ENCODE assay signal across 3 cellular contexts in the genomic region with DNA sequence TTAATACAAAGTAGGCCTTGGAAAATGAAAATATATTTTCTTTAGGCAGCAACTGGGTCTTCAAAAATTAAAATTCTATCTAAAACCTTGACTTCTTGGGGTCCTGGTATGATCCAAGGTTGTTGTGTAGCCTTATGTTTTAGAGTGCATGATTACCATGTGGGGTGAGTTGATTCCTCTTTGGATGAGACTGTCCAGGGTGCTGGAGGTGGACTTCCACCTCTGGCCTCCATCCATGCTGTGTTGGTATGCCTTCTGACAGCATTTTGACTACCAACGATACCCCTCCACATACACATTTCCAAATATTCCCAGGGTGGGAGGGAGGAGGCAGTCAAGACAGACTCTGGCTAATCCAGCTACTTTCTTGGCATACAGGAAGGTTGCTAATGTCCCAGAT.
A peak's percentile ranks its signal among the peaks of the same experiment; 100 is the strongest.
TF ChIP-seq lines count a peak whose summit lies in the region.

No MANE protein-coding gene starts in this region.

TF ChIP-seq in liver, 16 proteins besides CTCF, POLR2A, EP300 and RAD21 (continued from another document):
- TF ChIP-seq, protein P1, sequence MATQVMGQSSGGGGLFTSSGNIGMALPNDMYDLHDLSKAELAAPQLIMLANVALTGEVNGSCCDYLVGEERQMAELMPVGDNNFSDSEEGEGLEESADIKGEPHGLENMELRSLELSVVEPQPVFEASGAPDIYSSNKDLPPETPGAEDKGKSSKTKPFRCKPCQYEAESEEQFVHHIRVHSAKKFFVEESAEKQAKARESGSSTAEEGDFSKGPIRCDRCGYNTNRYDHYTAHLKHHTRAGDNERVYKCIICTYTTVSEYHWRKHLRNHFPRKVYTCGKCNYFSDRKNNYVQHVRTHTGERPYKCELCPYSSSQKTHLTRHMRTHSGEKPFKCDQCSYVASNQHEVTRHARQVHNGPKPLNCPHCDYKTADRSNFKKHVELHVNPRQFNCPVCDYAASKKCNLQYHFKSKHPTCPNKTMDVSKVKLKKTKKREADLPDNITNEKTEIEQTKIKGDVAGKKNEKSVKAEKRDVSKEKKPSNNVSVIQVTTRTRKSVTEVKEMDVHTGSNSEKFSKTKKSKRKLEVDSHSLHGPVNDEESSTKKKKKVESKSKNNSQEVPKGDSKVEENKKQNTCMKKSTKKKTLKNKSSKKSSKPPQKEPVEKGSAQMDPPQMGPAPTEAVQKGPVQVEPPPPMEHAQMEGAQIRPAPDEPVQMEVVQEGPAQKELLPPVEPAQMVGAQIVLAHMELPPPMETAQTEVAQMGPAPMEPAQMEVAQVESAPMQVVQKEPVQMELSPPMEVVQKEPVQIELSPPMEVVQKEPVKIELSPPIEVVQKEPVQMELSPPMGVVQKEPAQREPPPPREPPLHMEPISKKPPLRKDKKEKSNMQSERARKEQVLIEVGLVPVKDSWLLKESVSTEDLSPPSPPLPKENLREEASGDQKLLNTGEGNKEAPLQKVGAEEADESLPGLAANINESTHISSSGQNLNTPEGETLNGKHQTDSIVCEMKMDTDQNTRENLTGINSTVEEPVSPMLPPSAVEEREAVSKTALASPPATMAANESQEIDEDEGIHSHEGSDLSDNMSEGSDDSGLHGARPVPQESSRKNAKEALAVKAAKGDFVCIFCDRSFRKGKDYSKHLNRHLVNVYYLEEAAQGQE (IDR thresholded peaks at IDR 0.05), result peak; percentile 97
- TF ChIP-seq, protein P2, sequence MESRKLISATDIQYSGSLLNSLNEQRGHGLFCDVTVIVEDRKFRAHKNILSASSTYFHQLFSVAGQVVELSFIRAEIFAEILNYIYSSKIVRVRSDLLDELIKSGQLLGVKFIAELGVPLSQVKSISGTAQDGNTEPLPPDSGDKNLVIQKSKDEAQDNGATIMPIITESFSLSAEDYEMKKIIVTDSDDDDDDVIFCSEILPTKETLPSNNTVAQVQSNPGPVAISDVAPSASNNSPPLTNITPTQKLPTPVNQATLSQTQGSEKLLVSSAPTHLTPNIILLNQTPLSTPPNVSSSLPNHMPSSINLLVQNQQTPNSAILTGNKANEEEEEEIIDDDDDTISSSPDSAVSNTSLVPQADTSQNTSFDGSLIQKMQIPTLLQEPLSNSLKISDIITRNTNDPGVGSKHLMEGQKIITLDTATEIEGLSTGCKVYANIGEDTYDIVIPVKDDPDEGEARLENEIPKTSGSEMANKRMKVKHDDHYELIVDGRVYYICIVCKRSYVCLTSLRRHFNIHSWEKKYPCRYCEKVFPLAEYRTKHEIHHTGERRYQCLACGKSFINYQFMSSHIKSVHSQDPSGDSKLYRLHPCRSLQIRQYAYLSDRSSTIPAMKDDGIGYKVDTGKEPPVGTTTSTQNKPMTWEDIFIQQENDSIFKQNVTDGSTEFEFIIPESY (IDR thresholded peaks at IDR 0.05), result no peak
- no peak for TF ChIP-seq FOXA2 (IDR thresholded peaks at IDR 0.05)
- no peak for TF ChIP-seq TAF1 (conservative IDR thresholded peaks at IDR 0.05)
- peak in 1 of 2 donors; percentile 13 for TF ChIP-seq RXRA (IDR thresholded peaks at IDR 0.05)

TF ChIP-seq in HepG2, 621 proteins besides CTCF, POLR2A, EP300 and RAD21 (continued from another document):
- TF ChIP-seq, protein P3, sequence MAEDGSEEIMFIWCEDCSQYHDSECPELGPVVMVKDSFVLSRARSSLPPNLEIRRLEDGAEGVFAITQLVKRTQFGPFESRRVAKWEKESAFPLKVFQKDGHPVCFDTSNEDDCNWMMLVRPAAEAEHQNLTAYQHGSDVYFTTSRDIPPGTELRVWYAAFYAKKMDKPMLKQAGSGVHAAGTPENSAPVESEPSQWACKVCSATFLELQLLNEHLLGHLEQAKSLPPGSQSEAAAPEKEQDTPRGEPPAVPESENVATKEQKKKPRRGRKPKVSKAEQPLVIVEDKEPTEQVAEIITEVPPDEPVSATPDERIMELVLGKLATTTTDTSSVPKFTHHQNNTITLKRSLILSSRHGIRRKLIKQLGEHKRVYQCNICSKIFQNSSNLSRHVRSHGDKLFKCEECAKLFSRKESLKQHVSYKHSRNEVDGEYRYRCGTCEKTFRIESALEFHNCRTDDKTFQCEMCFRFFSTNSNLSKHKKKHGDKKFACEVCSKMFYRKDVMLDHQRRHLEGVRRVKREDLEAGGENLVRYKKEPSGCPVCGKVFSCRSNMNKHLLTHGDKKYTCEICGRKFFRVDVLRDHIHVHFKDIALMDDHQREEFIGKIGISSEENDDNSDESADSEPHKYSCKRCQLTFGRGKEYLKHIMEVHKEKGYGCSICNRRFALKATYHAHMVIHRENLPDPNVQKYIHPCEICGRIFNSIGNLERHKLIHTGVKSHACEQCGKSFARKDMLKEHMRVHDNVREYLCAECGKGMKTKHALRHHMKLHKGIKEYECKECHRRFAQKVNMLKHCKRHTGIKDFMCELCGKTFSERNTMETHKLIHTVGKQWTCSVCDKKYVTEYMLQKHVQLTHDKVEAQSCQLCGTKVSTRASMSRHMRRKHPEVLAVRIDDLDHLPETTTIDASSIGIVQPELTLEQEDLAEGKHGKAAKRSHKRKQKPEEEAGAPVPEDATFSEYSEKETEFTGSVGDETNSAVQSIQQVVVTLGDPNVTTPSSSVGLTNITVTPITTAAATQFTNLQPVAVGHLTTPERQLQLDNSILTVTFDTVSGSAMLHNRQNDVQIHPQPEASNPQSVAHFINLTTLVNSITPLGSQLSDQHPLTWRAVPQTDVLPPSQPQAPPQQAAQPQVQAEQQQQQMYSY (CRISPR knock-in tag; IDR thresholded peaks at IDR 0.05), result no peak
- TF ChIP-seq, protein P4, sequence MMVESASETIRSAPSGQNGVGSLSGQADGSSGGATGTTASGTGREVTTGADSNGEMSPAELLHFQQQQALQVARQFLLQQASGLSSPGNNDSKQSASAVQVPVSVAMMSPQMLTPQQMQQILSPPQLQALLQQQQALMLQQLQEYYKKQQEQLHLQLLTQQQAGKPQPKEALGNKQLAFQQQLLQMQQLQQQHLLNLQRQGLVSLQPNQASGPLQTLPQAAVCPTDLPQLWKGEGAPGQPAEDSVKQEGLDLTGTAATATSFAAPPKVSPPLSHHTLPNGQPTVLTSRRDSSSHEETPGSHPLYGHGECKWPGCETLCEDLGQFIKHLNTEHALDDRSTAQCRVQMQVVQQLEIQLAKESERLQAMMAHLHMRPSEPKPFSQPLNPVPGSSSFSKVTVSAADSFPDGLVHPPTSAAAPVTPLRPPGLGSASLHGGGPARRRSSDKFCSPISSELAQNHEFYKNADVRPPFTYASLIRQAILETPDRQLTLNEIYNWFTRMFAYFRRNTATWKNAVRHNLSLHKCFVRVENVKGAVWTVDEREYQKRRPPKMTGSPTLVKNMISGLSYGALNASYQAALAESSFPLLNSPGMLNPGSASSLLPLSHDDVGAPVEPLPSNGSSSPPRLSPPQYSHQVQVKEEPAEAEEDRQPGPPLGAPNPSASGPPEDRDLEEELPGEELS (CRISPR knock-in tag; IDR thresholded peaks at IDR 0.05), result no peak
- TF ChIP-seq, protein P5, sequence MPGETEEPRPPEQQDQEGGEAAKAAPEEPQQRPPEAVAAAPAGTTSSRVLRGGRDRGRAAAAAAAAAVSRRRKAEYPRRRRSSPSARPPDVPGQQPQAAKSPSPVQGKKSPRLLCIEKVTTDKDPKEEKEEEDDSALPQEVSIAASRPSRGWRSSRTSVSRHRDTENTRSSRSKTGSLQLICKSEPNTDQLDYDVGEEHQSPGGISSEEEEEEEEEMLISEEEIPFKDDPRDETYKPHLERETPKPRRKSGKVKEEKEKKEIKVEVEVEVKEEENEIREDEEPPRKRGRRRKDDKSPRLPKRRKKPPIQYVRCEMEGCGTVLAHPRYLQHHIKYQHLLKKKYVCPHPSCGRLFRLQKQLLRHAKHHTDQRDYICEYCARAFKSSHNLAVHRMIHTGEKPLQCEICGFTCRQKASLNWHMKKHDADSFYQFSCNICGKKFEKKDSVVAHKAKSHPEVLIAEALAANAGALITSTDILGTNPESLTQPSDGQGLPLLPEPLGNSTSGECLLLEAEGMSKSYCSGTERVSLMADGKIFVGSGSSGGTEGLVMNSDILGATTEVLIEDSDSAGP (CRISPR knock-in tag; IDR thresholded peaks at IDR 0.05; ENCODE audit: borderline replicate concordance), result no peak
- TF ChIP-seq SNAPC2 (CRISPR knock-in tag; IDR thresholded peaks at IDR 0.05), result no peak
- TF ChIP-seq RBAK (CRISPR knock-in tag; IDR thresholded peaks at IDR 0.05), result no peak
- TF ChIP-seq, protein P6, sequence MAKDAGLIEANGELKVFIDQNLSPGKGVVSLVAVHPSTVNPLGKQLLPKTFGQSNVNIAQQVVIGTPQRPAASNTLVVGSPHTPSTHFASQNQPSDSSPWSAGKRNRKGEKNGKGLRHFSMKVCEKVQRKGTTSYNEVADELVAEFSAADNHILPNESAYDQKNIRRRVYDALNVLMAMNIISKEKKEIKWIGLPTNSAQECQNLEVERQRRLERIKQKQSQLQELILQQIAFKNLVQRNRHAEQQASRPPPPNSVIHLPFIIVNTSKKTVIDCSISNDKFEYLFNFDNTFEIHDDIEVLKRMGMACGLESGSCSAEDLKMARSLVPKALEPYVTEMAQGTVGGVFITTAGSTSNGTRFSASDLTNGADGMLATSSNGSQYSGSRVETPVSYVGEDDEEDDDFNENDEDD (CRISPR knock-in tag; IDR thresholded peaks at IDR 0.05; ENCODE audit: borderline replicate concordance), result no peak
- TF ChIP-seq RBM39 (IDR thresholded peaks at IDR 0.05; ENCODE audit: low read depth, low read length, poor library complexity, severe bottlenecking), result no peak
- TF ChIP-seq PCBP2 (optimal IDR thresholded peaks at IDR 0.05; ENCODE audit: low read depth, low read length, poor library complexity, severe bottlenecking), result no peak
- TF ChIP-seq ZBTB7A (CRISPR knock-in tag; IDR thresholded peaks at IDR 0.05), result no peak
- no peak for TF ChIP-seq HOXA5 (CRISPR knock-in tag; IDR thresholded peaks at IDR 0.05)
- no peak for TF ChIP-seq NR3C1 (CRISPR knock-in tag; IDR thresholded peaks at IDR 0.05)

TF ChIP-seq in PFSK-1, 5 proteins besides CTCF, POLR2A, EP300 and RAD21 (continued from another document):
- no peak for TF ChIP-seq SIN3A (IDR thresholded peaks at IDR 0.05; ENCODE audit: borderline replicate concordance, insufficient read depth, low read length)
